8 cellular contexts compared by ENCODE assay signal in genomic region chr9:15357050-15357653, GRCh38. TPM values are rescaled to one million over a fixed set of nuclear protein-coding genes. Genes with fewer than 3 reads are reported as not detected.
A peak's percentile ranks its signal among the peaks of the same experiment; 100 is the strongest.
DNase-seq lines count a peak whose midpoint lies in the region; ATAC-seq, FAIRE-seq and TF ChIP-seq lines count a peak whose summit lies in the region.

No MANE protein-coding gene starts in this region.

- no peak overlapping the region for H3K27ac ChIP-seq in OCI-LY3 (ENCODE audit: low read length)

- H4K20me1 ChIP-seq in OCI-LY3 (ENCODE audit: insufficient read depth, low read length) = no peaks in the 10 kb centered on the region

- H3K9me3 Mint-ChIP-seq in endothelial cell (ENCODE audit: unreplicated experiment) = no peaks in the 10 kb centered on the region

- H2AFZ ChIP-seq in OCI-LY3 (ENCODE audit: low read depth, low read length) = no peak overlapping the region

- no peak for FAIRE-seq in D721Med (lab: Jason Lieb, UNC)

- H3K4me1 ChIP-seq in OCI-LY3 (ENCODE audit: low read length) = peaks cover 8% of the 10 kb centered on the region

- peak; percentile 79 for ATAC-seq in GM18517 (IDR thresholded peaks at IDR 0.05; ENCODE audit: unreplicated experiment)
- ATAC-seq in HG02852 (IDR thresholded peaks at IDR 0.05; ENCODE audit: unreplicated experiment) = peak; percentile 90

- DNase-seq in endothelial cell (ENCODE audit: low spot score) (peak; percentile 10), DMS153 (lab: John Stamatoyannopoulos, UW) (no peak), D721Med (ENCODE audit: insufficient read length, low spot score) (no peak), GM03348 (ENCODE audit: low spot score) (no peak), MG63 (no peak)

- H3K36me3 ChIP-seq in OCI-LY3 (replicated peaks; ENCODE audit: low read depth, low read length) (no peaks in the 10 kb centered on the region), MG63 (no peaks in the 10 kb centered on the region)

- TF ChIP-seq CTCF in OCI-LY3 (IDR thresholded peaks at IDR 0.05; ENCODE audit: low read depth, low read length) (peak; percentile 44), endothelial cell (IDR thresholded peaks at IDR 0.05; ENCODE audit: unreplicated experiment) (no peak), D721Med (IDR thresholded peaks at IDR 0.05; ENCODE audit: insufficient read depth, missing control alignments) (no peak)

- H3K4me3 ChIP-seq in OCI-LY3 (ENCODE audit: low read length) (no peak overlapping the region), MG63 (no peak overlapping the region)

- H3K4me3 Mint-ChIP-seq in endothelial cell (ENCODE audit: unreplicated experiment) = no peak overlapping the region

- H3K4me2 ChIP-seq in OCI-LY3 (ENCODE audit: low read length) = 0 out of 2 replicates have a peak overlapping the region, but pooled peaks have one; percentile 11

- peaks cover 12% of the 10 kb centered on the region for H3K4me1 Mint-ChIP-seq in endothelial cell (ENCODE audit: unreplicated experiment)

- no peaks in the 10 kb centered on the region for H3K79me2 ChIP-seq in OCI-LY3 (ENCODE audit: low read length)

- H3K27me3 Mint-ChIP-seq in endothelial cell (ENCODE audit: unreplicated experiment) = no peaks in the 10 kb centered on the region

- no peaks in the 10 kb centered on the region for H3K9me3 ChIP-seq in OCI-LY3 (ENCODE audit: insufficient read depth, low read length)
- H3K9me3 ChIP-seq in MG63 = no peaks in the 10 kb centered on the region

- H3K27ac Mint-ChIP-seq in endothelial cell (ENCODE audit: unreplicated experiment) = no peak overlapping the region

- H3K36me3 Mint-ChIP-seq in endothelial cell (ENCODE audit: low read depth, unreplicated experiment) = no peaks in the 10 kb centered on the region

- H3K27me3 ChIP-seq in OCI-LY3 (ENCODE audit: low read depth, low read length) (no peaks in the 10 kb centered on the region), MG63 (0 out of 2 replicates have a peak, but pooled peaks cover 2% of the 10 kb centered on the region)

- H3K9ac ChIP-seq in OCI-LY3 (ENCODE audit: low read length) = no peak overlapping the region

RNA-seq across cellular contexts. Expression of gene TTC39B, which starts 50.1 kb away (rescaled TPM):
- total RNA-seq in endothelial cell (ENCODE audit: unreplicated experiment) = 10.3 TPM
- 17.2 and 22.2 TPM in 2 replicates for total RNA-seq in MG63 (2014; rRNA removed; shearing (Covaris generic); ENCODE audit: low replicate concordance)
